Comparison of ENCODE assay signal across 8 cellular contexts in genomic region chr2:130342533-130343275, GRCh38. TPM values are rescaled to one million over a fixed set of nuclear protein-coding genes. Genes with fewer than 3 reads are reported as not detected.
A peak's percentile ranks its signal among the peaks of the same experiment; 100 is the strongest.
DNase-seq lines count a peak whose midpoint lies in the region; TF ChIP-seq lines count a peak whose summit lies in the region.

A gene with protein sequence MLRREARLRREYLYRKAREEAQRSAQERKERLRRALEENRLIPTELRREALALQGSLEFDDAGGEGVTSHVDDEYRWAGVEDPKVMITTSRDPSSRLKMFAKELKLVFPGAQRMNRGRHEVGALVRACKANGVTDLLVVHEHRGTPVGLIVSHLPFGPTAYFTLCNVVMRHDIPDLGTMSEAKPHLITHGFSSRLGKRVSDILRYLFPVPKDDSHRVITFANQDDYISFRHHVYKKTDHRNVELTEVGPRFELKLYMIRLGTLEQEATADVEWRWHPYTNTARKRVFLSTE (plus strand): TSS chr2:130342897. CDS start chr2:130342933, 36 bp downstream.

- TF ChIP-seq CTCF in HFF-Myc (IDR thresholded peaks at IDR 0.05; ENCODE audit: low read depth, low read length, missing control alignments) (peak; percentile 17), testis (IDR thresholded peaks at IDR 0.05) (peak in 1 of 3 experiments; percentile 20)

- H3K27me3 ChIP-seq in testis = no peaks in the 10 kb centered on the region

- H3K36me3 ChIP-seq in SK-N-MC (ENCODE audit: insufficient read depth, low read length) (peaks cover 35% of the 10 kb centered on the region), testis (ENCODE audit: low read depth, missing control alignments) (no peaks in the 10 kb centered on the region)

- no peaks in the 10 kb centered on the region for H3K9me3 ChIP-seq in SK-N-MC (ENCODE audit: low read depth, low read length)
- no peaks in the 10 kb centered on the region for H3K9me3 ChIP-seq in testis

- intact Hi-C loops in testis (cut with DNase I; ENCODE audit: low total_unique reads) = no loop called here

- peak; percentile 99 for DNase-seq in GM04504 (ENCODE audit: low read depth)
- peak; percentile 99 for DNase-seq in HFF-Myc (ENCODE audit: extremely low read depth, low read depth)
- peak; percentile 99 for DNase-seq in NAMALWA (ENCODE audit: low spot score)
- DNase-seq in SK-N-MC (ENCODE audit: low read depth, low spot score) = peak; percentile 97
- peak; percentile 94 for DNase-seq in activated naive CD4-positive, alpha-beta T cell treated with anti-CD3 and anti-CD28 coated beads, Interleukin-2, amount 50 U/mL, for 16 hours
- peak; percentile 100 for DNase-seq in globus pallidus (ENCODE audit: low spot score)
- DNase-seq in occipital lobe (lab: John Stamatoyannopoulos, UW) = peak; percentile 99
- peak; percentile 100 for DNase-seq in testis

- H3K4me1 ChIP-seq in testis = peaks cover 16% of the 10 kb centered on the region

- WGBS in testis, 2 donors = 0% methylated on average over 60 of the region's 60 CpGs

- H3K9ac ChIP-seq in SK-N-MC (ENCODE audit: insufficient read length) = peak within 1 kb of the TSS; percentile 87

- no peak for TF ChIP-seq POLR2A in testis (IDR thresholded peaks at IDR 0.05)

- H3K27ac ChIP-seq in SK-N-MC (peak within 1 kb of the TSS; percentile 79; the same call in 1 of the 2 replicates), testis (peak within 1 kb of the TSS; percentile 84 to 90)

- peak within 1 kb of the TSS; percentile 94 for H3K4me3 ChIP-seq in HFF-Myc (replicated peaks; ENCODE audit: low read depth, low read length)
- peak within 1 kb of the TSS; percentile 94 for H3K4me3 ChIP-seq in SK-N-MC
- peak within 1 kb of the TSS; percentile 78 to 80 for H3K4me3 ChIP-seq in testis

RNA-seq across cellular contexts. Expression of the gene that starts here (rescaled TPM):
- total RNA-seq in occipital lobe (36.7 TPM), testis (100 to 1,000 TPM; 103 to 109 TPM)
- 57.1 TPM for polyA plus RNA-seq in testis (ENCODE audit: insufficient read depth, low read depth, low replicate concordance)

Comparison
In these comparisons a context has a peak if more than half of its experiments do, and no peak if none do; other contexts are left out.
1. Peak in every context shown above with its lines: DNase-seq, H3K4me3 ChIP-seq and H3K27ac ChIP-seq.